Comparison of ENCODE assay signal across 1 cellular context in genomic region chr17:74417178-74418045, GRCh38.
A peak's percentile ranks its signal among the peaks of the same experiment; 100 is the strongest.
TF ChIP-seq lines count a peak whose summit lies in the region.

No MANE protein-coding gene starts in this region.

TF ChIP-seq in HepG2, 621 proteins besides CTCF, POLR2A, EP300 and RAD21 (continued from another document and continues in another):
- TF ChIP-seq PAXIP1 (CRISPR knock-in tag; conservative IDR thresholded peaks at IDR 0.05) (peak; percentile 53; the same call in 1 of the 2 replicates), POGZ (CRISPR knock-in tag; IDR thresholded peaks at IDR 0.05) (peak; percentile 27; the same call in 1 of the 2 replicates), ZNF460 (CRISPR knock-in tag; IDR thresholded peaks at IDR 0.05; ENCODE audit: borderline replicate concordance) (no peak), ZNF30 (CRISPR knock-in tag; IDR thresholded peaks at IDR 0.05) (no peak), DDIT3 (CRISPR knock-in tag; IDR thresholded peaks at IDR 0.05) (no peak), HHEX (CRISPR knock-in tag; IDR thresholded peaks at IDR 0.05) (0 out of 2 replicates have a peak, but pooled peaks have one; percentile 23), NCOR1 (IDR thresholded peaks at IDR 0.05; ENCODE audit: borderline replicate concordance, low read length) (no peak), ETV6 (CRISPR knock-in tag; conservative IDR thresholded peaks at IDR 0.05) (no peak), ZNF530 (CRISPR knock-in tag; IDR thresholded peaks at IDR 0.05; ENCODE audit: low read depth) (no peak), MAFK (conservative IDR thresholded peaks at IDR 0.05 in 1 of 2, IDR thresholded peaks at IDR 0.05 in 1 of 2; ENCODE audit: low read length in 2 of 2) (no peak), ZNF746 (CRISPR knock-in tag; IDR thresholded peaks at IDR 0.05) (no peak; the same call in 1 of the 2 replicates), NFKBIZ (CRISPR knock-in tag; IDR thresholded peaks at IDR 0.05) (no peak; the same call in 1 of the 2 replicates), CREM (IDR thresholded peaks at IDR 0.05) (peak; percentile 32; the same call in 1 of the 2 replicates), CREM (CRISPR knock-in tag; IDR thresholded peaks at IDR 0.05) (no peak), PBX3 (CRISPR knock-in tag; IDR thresholded peaks at IDR 0.05; ENCODE audit: borderline replicate concordance) (no peak), ZBTB43 (CRISPR knock-in tag; conservative IDR thresholded peaks at IDR 0.05) (no peak), ZNF326 (CRISPR knock-in tag; IDR thresholded peaks at IDR 0.05; ENCODE audit: borderline replicate concordance) (peak; percentile 79; the same call in 1 of the 2 replicates), ZNF616 (CRISPR knock-in tag; IDR thresholded peaks at IDR 0.05; ENCODE audit: low read depth) (no peak), AGO1 (IDR thresholded peaks at IDR 0.05; ENCODE audit: low read depth, low read length, poor library complexity, severe bottlenecking) (no peak), ZNF710 (CRISPR knock-in tag; IDR thresholded peaks at IDR 0.05; ENCODE audit: borderline replicate concordance) (no peak), RERE (CRISPR knock-in tag; IDR thresholded peaks at IDR 0.05; ENCODE audit: low read depth) (no peak), POLR2AphosphoS2 (IDR thresholded peaks at IDR 0.05; ENCODE audit: low read depth, low read length) (no peak), ZNF691 (CRISPR knock-in tag; IDR thresholded peaks at IDR 0.05; ENCODE audit: borderline replicate concordance, low read depth) (peak; percentile 100), SP1 (IDR thresholded peaks at IDR 0.05) (no peak), SP1 (CRISPR knock-in tag; IDR thresholded peaks at IDR 0.05) (peak; percentile 40; the same call in 1 of the 2 replicates), CSRNP1 (CRISPR knock-in tag; IDR thresholded peaks at IDR 0.05) (peak; percentile 85), ZNF276 (CRISPR knock-in tag; IDR thresholded peaks at IDR 0.05; ENCODE audit: low read depth) (no peak; the same call in 1 of the 2 replicates), ETS1 (CRISPR knock-in tag; IDR thresholded peaks at IDR 0.05) (no peak), HMGA1 (CRISPR knock-in tag; conservative IDR thresholded peaks at IDR 0.05) (no peak), TOPORS (CRISPR knock-in tag; IDR thresholded peaks at IDR 0.05) (0 out of 2 replicates have a peak, but pooled peaks have one; percentile 59), GTF2F1 (IDR thresholded peaks at IDR 0.05; ENCODE audit: low read length) (no peak), ZNF777 (CRISPR knock-in tag; IDR thresholded peaks at IDR 0.05) (no peak), ZNF274 (CRISPR knock-in tag; IDR thresholded peaks at IDR 0.05) (peak; percentile 47; the same call in 1 of the 2 replicates), GATAD2A (CRISPR knock-in tag; IDR thresholded peaks at IDR 0.05) (peak; percentile 54), KLF9 (CRISPR knock-in tag; IDR thresholded peaks at IDR 0.05; ENCODE audit: low read depth) (peak; percentile 15; the same call in 1 of the 2 replicates), BCL3 (CRISPR knock-in tag; IDR thresholded peaks at IDR 0.05) (no peak)
